In the genomic region with DNA sequence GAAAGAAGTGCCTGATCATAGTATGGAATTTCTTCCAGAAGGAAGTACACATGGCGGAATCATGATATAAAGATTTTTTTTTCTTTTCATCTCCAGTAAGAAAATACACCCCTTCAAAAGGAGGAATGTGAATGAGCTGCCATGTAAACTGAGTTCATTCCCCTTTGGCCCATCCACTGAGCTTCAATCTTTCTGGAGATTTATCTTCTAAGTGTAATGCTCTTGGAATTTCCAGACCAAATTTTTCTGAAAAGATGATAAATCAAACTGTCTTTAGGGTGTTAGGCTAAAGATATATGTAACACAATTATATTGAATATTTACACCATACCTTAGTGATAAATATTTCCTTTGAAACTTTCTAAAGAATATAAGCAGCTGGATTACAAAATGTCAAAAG, we compare ENCODE assay signal across 14 cellular contexts. TPM values are rescaled to one million over a fixed set of nuclear protein-coding genes. Genes with fewer than 3 reads are reported as not detected.
DNase-seq lines count a peak whose midpoint lies in the region; ATAC-seq and TF ChIP-seq lines count a peak whose summit lies in the region.
"Had no signal": no experiment of that assay in that cellular context is flagged by ENCODE, and none has a peak within 500 bp of the region (broad histone marks: within the 10 kb centered on the region; RNA-seq: fewer than 3 reads in every experiment).

No MANE protein-coding gene starts in this region.

- H3K9me2 ChIP-seq in hepatocyte (replicated peaks; ENCODE audit: insufficient read depth): no peaks in the 10 kb centered on the region

- no peaks in the 10 kb centered on the region for H3K9me3 Mint-ChIP-seq in activated CD4-positive, alpha-beta T cell treated with anti-CD3 and anti-CD28 coated beads, Interleukin-2, amount 10 ng/mL, durations not matched to agents 24 days and 14 days
- H3K9me3 Mint-ChIP-seq: activated naive CD4-positive, alpha-beta T cell treated with anti-CD3 and anti-CD28 coated beads, Interleukin-2, amount 50 U/mL, for 72 hours; stimulated activated naive B cell treated with anti-CD40 and anti-IgM and Interleukin-4, amounts not matched to agents 10 μg/mL and 1 μg/mL and 100 μg/mL, for 72 hours had no signal

- H3K4me1 ChIP-seq in adipocyte (ENCODE audit: control insufficient read depth, insufficient read depth, low read length) (peaks cover 40% of the 10 kb centered on the region), hepatocyte (ENCODE audit: insufficient read depth) (peaks cover 3% of the 10 kb centered on the region), smooth muscle cell (ENCODE audit: low read depth) (peaks cover 24% of the 10 kb centered on the region)

- 100% methylated on average over 1 of the region's 1 CpG for WGBS in hepatocyte (ENCODE audit: low lambda C conversion rate, missing lambda C conversion rate)
- WGBS in smooth muscle cell (ENCODE audit: low lambda C conversion rate): 33% methylated on average over 1 of the region's 1 CpG

- in situ Hi-C loops in GM13976 (cut with MboI; ENCODE audit: low sequenced_read_pairs, unreplicated experiment): no loop called here

- H3K27me3 ChIP-seq in adipocyte (replicated peaks; ENCODE audit: control insufficient read depth, insufficient read depth, low read length): no peaks in the 10 kb centered on the region
- H3K27me3 ChIP-seq in hepatocyte: no peaks in the 10 kb centered on the region
- H3K27me3 ChIP-seq in smooth muscle cell (ENCODE audit: low read depth): no peaks in the 10 kb centered on the region

- intact Hi-C loops in activated CD4-positive, alpha-beta T cell treated with anti-CD3 and anti-CD28 coated beads, Interleukin-2, amount 10 ng/mL, durations not matched to agents 24 days and 14 days (cut with micrococcal nuclease): loop anchor here (5.0 kb wide), 1 partner anchor 150 kb away; no protein-coding TSS in a partner anchor

- peaks cover 2% of the 10 kb centered on the region for H3K4me1 Mint-ChIP-seq in activated CD4-positive, alpha-beta T cell treated with anti-CD3 and anti-CD28 coated beads, Interleukin-2, amount 10 ng/mL, durations not matched to agents 24 days and 14 days
- H3K4me1 Mint-ChIP-seq: stimulated activated naive B cell treated with anti-CD40 and anti-IgM and Interleukin-4, amounts not matched to agents 10 μg/mL and 1 μg/mL and 100 μg/mL, for 72 hours had no signal

- no peak for TF ChIP-seq CTCF in hepatocyte (IDR thresholded peaks at IDR 0.05; ENCODE audit: poor library complexity)
- TF ChIP-seq CTCF in smooth muscle cell (IDR thresholded peaks at IDR 0.05; ENCODE audit: borderline replicate concordance, insufficient read depth, poor library complexity, severe bottlenecking): no peak
- TF ChIP-seq CTCF in GM13976 (IDR thresholded peaks at IDR 0.05; ENCODE audit: borderline replicate concordance, control extremely low read depth, extremely low read depth, insufficient read depth, missing control alignments): no peak

- peak overlapping the region; percentile 82 for H3K4me3 ChIP-seq in adipocyte (ENCODE audit: low read length)
- no peak overlapping the region for H3K4me3 ChIP-seq in hepatocyte
- H3K4me3 ChIP-seq in smooth muscle cell: peak overlapping the region; percentile 58

- no peak overlapping the region for H3K27ac Mint-ChIP-seq in activated CD4-positive, alpha-beta T cell treated with anti-CD3 and anti-CD28 coated beads, Interleukin-2, amount 10 ng/mL, durations not matched to agents 24 days and 14 days
- H3K27ac Mint-ChIP-seq: activated naive CD4-positive, alpha-beta T cell treated with anti-CD3 and anti-CD28 coated beads, Interleukin-2, amount 50 U/mL, for 72 hours; stimulated activated naive B cell treated with anti-CD40 and anti-IgM and Interleukin-4, amounts not matched to agents 10 μg/mL and 1 μg/mL and 100 μg/mL, for 72 hours had no signal

- H3K9me3 ChIP-seq in adipocyte (ENCODE audit: control insufficient read depth, low read length): no peaks in the 10 kb centered on the region
- H3K9me3 ChIP-seq in hepatocyte (ENCODE audit: low read depth): no peaks in the 10 kb centered on the region
- H3K9me3 ChIP-seq in smooth muscle cell (replicated peaks; ENCODE audit: low read depth): no peaks in the 10 kb centered on the region

- H3K4me3 Mint-ChIP-seq in activated CD4-positive, alpha-beta T cell treated with anti-CD3 and anti-CD28 coated beads, Interleukin-2, amount 10 ng/mL, durations not matched to agents 24 days and 14 days: no peak overlapping the region
- H3K4me3 Mint-ChIP-seq: stimulated activated naive B cell treated with anti-CD40 and anti-IgM and Interleukin-4, amounts not matched to agents 10 μg/mL and 1 μg/mL and 100 μg/mL, for 72 hours had no signal

- H4K20me1 ChIP-seq in hepatocyte (ENCODE audit: insufficient read depth, poor library complexity, severe bottlenecking) (no peaks in the 10 kb centered on the region), smooth muscle cell (ENCODE audit: low read depth) (no peaks in the 10 kb centered on the region)

- H3K9ac ChIP-seq in adipocyte (ENCODE audit: low read length) (peak overlapping the region; percentile 93), smooth muscle cell (ENCODE audit: low read depth) (peak overlapping the region; percentile 28)

- H3K36me3 ChIP-seq in adipocyte (ENCODE audit: control insufficient read depth, insufficient read depth, low read length, severe bottlenecking): peaks cover 36% of the 10 kb centered on the region
- no peaks in the 10 kb centered on the region for H3K36me3 ChIP-seq in hepatocyte (replicated peaks; ENCODE audit: insufficient read depth, low read depth)
- peaks cover 6% of the 10 kb centered on the region for H3K36me3 ChIP-seq in smooth muscle cell (ENCODE audit: low read depth)

- H3F3A ChIP-seq in smooth muscle cell (ENCODE audit: low read depth): peaks cover 19% of the 10 kb centered on the region

- peak overlapping the region; percentile 69 for H3K4me2 ChIP-seq in hepatocyte
- peak overlapping the region; percentile 90 for H3K4me2 ChIP-seq in smooth muscle cell

- H3K27ac ChIP-seq in hepatocyte (peak overlapping the region; percentile 88), smooth muscle cell (ENCODE audit: low read depth) (peak overlapping the region; percentile 91)

- peaks cover 56% of the 10 kb centered on the region for H3K79me2 ChIP-seq in hepatocyte
- peaks cover 89% of the 10 kb centered on the region for H3K79me2 ChIP-seq in smooth muscle cell (ENCODE audit: low read depth)

- ATAC-seq in HG03442 (IDR thresholded peaks at IDR 0.05; ENCODE audit: unreplicated experiment): no peak
- ATAC-seq in GM21576 (IDR thresholded peaks at IDR 0.05; ENCODE audit: unreplicated experiment): no peak
- ATAC-seq: activated naive CD4-positive, alpha-beta T cell treated with anti-CD3 and anti-CD28 coated beads, Interleukin-2, amount 50 U/mL, for 72 hours; stimulated activated naive B cell treated with anti-CD40 and anti-IgM and Interleukin-4, amounts not matched to agents 10 μg/mL and 1 μg/mL and 100 μg/mL, for 72 hours had no signal

- H3K36me3 Mint-ChIP-seq in activated CD4-positive, alpha-beta T cell treated with anti-CD3 and anti-CD28 coated beads, Interleukin-2, amount 10 ng/mL, durations not matched to agents 24 days and 14 days (ENCODE audit: low read depth): no peaks in the 10 kb centered on the region
- H3K36me3 Mint-ChIP-seq: activated naive CD4-positive, alpha-beta T cell treated with anti-CD3 and anti-CD28 coated beads, Interleukin-2, amount 50 U/mL, for 72 hours; stimulated activated naive B cell treated with anti-CD40 and anti-IgM and Interleukin-4, amounts not matched to agents 10 μg/mL and 1 μg/mL and 100 μg/mL, for 72 hours had no signal

- H2AFZ ChIP-seq in hepatocyte: no peak overlapping the region
- H2AFZ ChIP-seq in smooth muscle cell (ENCODE audit: low read depth): no peak overlapping the region

- H3K27me3 Mint-ChIP-seq in activated CD4-positive, alpha-beta T cell treated with anti-CD3 and anti-CD28 coated beads, Interleukin-2, amount 10 ng/mL, durations not matched to agents 24 days and 14 days: no peaks in the 10 kb centered on the region

- peak; percentile 58 for DNase-seq in EH (ENCODE audit: low read depth)
- DNase-seq in adipocyte (ENCODE audit: low read depth): no peak
- no peak for DNase-seq in hepatocyte (ENCODE audit: low spot score)
- DNase-seq in smooth muscle cell (lab: John Stamatoyannopoulos, UW; ENCODE audit: unreplicated experiment): no peak
- DNase-seq in activated CD4-positive, alpha-beta T cell treated with anti-CD3 and anti-CD28 coated beads, Interleukin-2, amount 10 ng/mL, durations not matched to agents 24 days and 14 days: no peak
- DNase-seq in GM13976 (ENCODE audit: low spot score): no peak
- DNase-seq: activated CD4-positive, alpha-beta T cell treated with anti-CD3 and anti-CD28 coated beads for 48 hours; effector memory CD4-positive, alpha-beta T cell; foreskin melanocyte; stimulated activated naive B cell treated with anti-CD40 and anti-IgM and Interleukin-4, amounts not matched to agents 10 μg/mL and 1 μg/mL and 100 μg/mL, for 72 hours had no signal

RNA-seq across cellular contexts. Expression of gene DCN, which starts 5.2 kb away (rescaled TPM):
- total RNA-seq in hepatocyte: 1,789 and 1,996 TPM in 2 replicates
- polyA plus RNA-seq in hepatocyte: 2,382 and 2,576 TPM in 2 replicates
- total RNA-seq in smooth muscle cell: 1,657 and 1,844 TPM in 2 replicates
- polyA plus RNA-seq in smooth muscle cell: 1,043 and 1,354 TPM in 2 replicates
- total RNA-seq in activated CD4-positive, alpha-beta T cell treated with anti-CD3 and anti-CD28 coated beads, Interleukin-2, amount 10 ng/mL, durations not matched to agents 24 days and 14 days: not detected in 2 replicates
- total RNA-seq: activated naive CD4-positive, alpha-beta T cell treated with anti-CD3 and anti-CD28 coated beads, Interleukin-2, amount 50 U/mL, for 72 hours; T-helper 2 cell treated with Interferon-gamma antibody and Interleukin-4, amounts not matched to agents 100 ng/mL and 5 ng/mL, for 36 hours had no signal

Comparison
In these comparisons a context has a peak if more than half of its experiments do, and no peak if none do; other contexts are left out.
1. RNA of gene DCN, which starts 5.2 kb away (total RNA-seq): 1,789 to 1,996 TPM in hepatocyte and 1,657 to 1,844 TPM in smooth muscle cell; not detected in activated CD4-positive, alpha-beta T cell treated with anti-CD3 and anti-CD28 coated beads, Interleukin-2, amount 10 ng/mL, durations not matched to agents 24 days and 14 days; every median in the first group is over 1,000 times any median in the second.